ENCODE assay signal across 7 cellular contexts in the genomic region with DNA sequence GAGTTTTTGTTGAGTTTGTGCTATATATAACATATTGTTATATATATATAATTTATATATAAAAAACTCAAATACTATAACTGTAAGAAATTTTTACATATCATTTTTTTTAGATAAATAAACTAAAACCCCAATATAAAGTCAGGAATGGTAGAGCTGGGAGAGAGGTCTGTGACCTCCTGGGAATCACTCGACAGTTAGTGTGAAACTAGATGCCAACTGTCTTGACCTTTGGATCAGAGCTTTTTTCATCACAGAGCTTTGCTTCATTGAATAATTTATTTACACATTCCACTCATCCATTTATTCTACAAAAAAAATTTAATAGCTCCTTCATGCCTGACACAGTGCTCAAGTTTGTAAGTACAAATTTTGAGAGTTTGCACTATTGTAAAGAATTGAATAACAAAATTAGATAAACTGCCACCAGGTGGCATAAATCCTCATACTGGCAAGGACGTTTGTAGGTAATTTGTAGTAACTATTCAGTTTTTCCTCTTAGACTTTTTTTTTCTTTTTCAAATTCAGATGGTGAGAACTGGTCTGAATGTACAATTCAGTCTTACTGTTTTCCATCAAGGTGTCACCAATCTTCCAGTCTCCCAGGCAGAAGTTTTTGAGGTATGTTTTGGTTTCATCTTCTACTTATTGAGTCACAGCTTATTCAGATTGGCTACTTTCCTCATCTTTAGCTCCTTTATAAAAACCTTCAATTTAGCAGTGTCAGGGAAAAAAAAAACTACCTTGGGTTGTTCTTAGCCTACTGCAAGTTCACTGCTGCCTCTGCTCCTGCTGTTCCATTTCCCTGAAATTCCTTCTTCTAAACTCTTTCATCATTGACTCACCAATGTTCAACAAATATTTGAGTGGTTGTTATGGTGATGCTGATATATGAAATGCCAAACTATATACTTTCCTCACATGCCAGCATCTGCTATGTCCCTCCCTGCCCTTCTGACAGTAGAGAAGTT. TPM values are rescaled to one million over a fixed set of nuclear protein-coding genes. Genes with fewer than 3 reads are reported as not detected.
A peak's percentile ranks its signal among the peaks of the same experiment; 100 is the strongest.
DNase-seq lines count a peak whose midpoint lies in the region; ATAC-seq and TF ChIP-seq lines count a peak whose summit lies in the region.

No MANE protein-coding gene starts in this region.

- POLR2A ChIA-PET in RWPE1 (lab: Yijun Ruan, JAX; ENCODE audit: low non-redundant PET), result no interaction called here

- CTCF ChIA-PET in RWPE1 (lab: Yijun Ruan, JAX), result interaction anchor here (0.6 to 2.2 kb wide), 14 partner anchors 8 to 1193 kb away, joined by 3 to 11 read pairs (median 4); no protein-coding TSS in a partner anchor

- H3K4me3 ChIP-seq in fibroblast of the aortic adventitia (ENCODE audit: low read depth, low read length), result no peak overlapping the region

- no peak for ATAC-seq in HG03196 (IDR thresholded peaks at IDR 0.05; ENCODE audit: unreplicated experiment)
- no peak for ATAC-seq in HG03469 (IDR thresholded peaks at IDR 0.05; ENCODE audit: unreplicated experiment)

- H3K9me3 Mint-ChIP-seq in progenitor cell of endocrine pancreas (ENCODE audit: low read depth), result no peaks in the 10 kb centered on the region

- H3K36me3 Mint-ChIP-seq in progenitor cell of endocrine pancreas (ENCODE audit: insufficient read depth), result no peaks in the 10 kb centered on the region

- no peak overlapping the region for H3K27ac ChIP-seq in RWPE1

- peak; percentile 18 for DNase-seq in DMS79 (lab: John Stamatoyannopoulos, UW)
- peak; percentile 83 for DNase-seq in HT-29 (ENCODE audit: low spot score)
- peak; percentile 39 for DNase-seq in RWPE1 (ENCODE audit: low spot score)
- peak; percentile 69 for DNase-seq in fibroblast of the aortic adventitia (ENCODE audit: low read depth)
- no peak for DNase-seq in progenitor cell of endocrine pancreas (ENCODE audit: low spot score, unreplicated experiment)

- H3K4me1 Mint-ChIP-seq in progenitor cell of endocrine pancreas (ENCODE audit: low read depth), result peaks cover 6% of the 10 kb centered on the region

- TF ChIP-seq CTCF in RWPE1 (conservative IDR thresholded peaks at IDR 0.05; ENCODE audit: low read depth), result peak; percentile 58
- peak; percentile 44 for TF ChIP-seq CTCF in fibroblast of the aortic adventitia (IDR thresholded peaks at IDR 0.05; ENCODE audit: insufficient read depth, low read length)
- TF ChIP-seq CTCF in progenitor cell of endocrine pancreas (IDR thresholded peaks at IDR 0.05; ENCODE audit: unreplicated experiment), result peak; percentile 75

- H3K27me3 Mint-ChIP-seq in progenitor cell of endocrine pancreas, result peaks cover 6% of the 10 kb centered on the region

- no peak overlapping the region for H3K4me3 Mint-ChIP-seq in progenitor cell of endocrine pancreas (ENCODE audit: low read depth)

- no peak overlapping the region for H3K27ac Mint-ChIP-seq in progenitor cell of endocrine pancreas

RNA-seq across cellular contexts. Expression of a gene that starts 28.7 kb away (rescaled TPM):
- 2.1 and 5.7 TPM in 2 replicates for total RNA-seq in HT-29 (2014; rRNA removed; shearing (Covaris generic))
- 22.9 and 32.9 TPM in 2 replicates for total RNA-seq in fibroblast of the aortic adventitia (ENCODE audit: low replicate concordance)
- total RNA-seq in progenitor cell of endocrine pancreas, result 2.9 and 3.8 TPM in 2 replicates

RNA-seq across cellular contexts. Expression of a gene that starts 28.9 kb away (rescaled TPM):
- 0.31 and 1.1 TPM in 2 replicates for total RNA-seq in HT-29 (2014; rRNA removed; shearing (Covaris generic))
- total RNA-seq in fibroblast of the aortic adventitia (ENCODE audit: low replicate concordance) (1.1 and 11.2 TPM in 2 replicates), progenitor cell of endocrine pancreas (12.4 and 12.9 TPM in 2 replicates)
